ENCODE assay signal across 15 cellular contexts in the genomic region with DNA sequence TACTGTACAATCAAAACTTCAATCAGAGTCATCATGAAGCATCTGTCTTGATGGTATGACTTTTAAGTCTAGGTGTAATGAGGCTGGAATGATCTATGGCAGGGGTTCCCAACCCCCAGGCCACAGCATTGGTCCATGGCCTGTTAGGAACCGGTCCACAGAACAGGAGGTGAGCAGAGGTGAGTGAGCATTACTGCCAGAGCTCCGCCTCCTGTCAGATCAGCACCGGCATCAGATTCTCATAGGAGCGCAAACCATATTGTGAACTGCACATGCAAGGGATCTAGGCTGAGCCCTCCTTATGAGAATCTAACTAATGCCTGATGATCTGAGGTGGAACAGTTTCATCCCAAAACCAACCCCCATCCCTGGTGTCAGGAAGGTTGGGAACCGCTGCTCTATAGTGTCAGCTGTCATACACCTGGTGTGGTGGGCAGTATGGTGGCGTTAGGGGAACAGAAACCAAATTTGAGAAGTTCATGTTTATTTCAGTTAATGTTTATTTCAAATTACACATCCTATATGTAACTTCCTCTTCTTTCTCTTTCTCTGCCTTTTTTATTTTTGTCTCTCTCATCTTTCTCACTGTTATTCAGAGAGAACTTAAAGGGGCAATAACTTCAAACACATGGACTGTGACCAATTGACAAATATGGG.
DNase-seq lines count a peak whose midpoint lies in the region; ATAC-seq and TF ChIP-seq lines count a peak whose summit lies in the region.
"Had no signal": no experiment of that assay in that cellular context is flagged by ENCODE, and none has a peak within 500 bp of the region (broad histone marks: within the 10 kb centered on the region; RNA-seq: fewer than 3 reads in every experiment).

No MANE protein-coding gene starts in this region.

- peak overlapping the region; percentile 20 for H3K4me2 ChIP-seq in fibroblast of lung (ENCODE audit: extremely low read depth, insufficient read depth, low read length)

- no peaks in the 10 kb centered on the region for H3K9me3 ChIP-seq in fibroblast of lung (ENCODE audit: control insufficient read depth, insufficient read depth, low read depth, low read length)
- H3K9me3 ChIP-seq: breast epithelium, mucosa of descending colon, upper lobe of left lung had no signal

- H3K27me3 ChIP-seq in fibroblast of lung (ENCODE audit: control insufficient read depth, insufficient read depth, low read length), result no peaks in the 10 kb centered on the region
- H3K27me3 ChIP-seq: breast epithelium, upper lobe of left lung had no signal

- no peaks in the 10 kb centered on the region for H4K20me1 ChIP-seq in fibroblast of lung (ENCODE audit: control insufficient read depth, extremely low read depth, insufficient read depth, low read length)

- H3K36me3 ChIP-seq in fibroblast of lung (ENCODE audit: control insufficient read depth, insufficient read depth, low read length), result no peaks in the 10 kb centered on the region
- H3K36me3 ChIP-seq: breast epithelium, upper lobe of left lung had no signal

- no peak overlapping the region for H3K4me3 ChIP-seq in fibroblast of lung (replicated peaks in 1 of 4; ENCODE audit: control extremely low read depth in 1 of 4, insufficient read depth in 1 of 4, low read depth in 3 of 4, low read length in 4 of 4)
- H3K4me3 ChIP-seq: breast epithelium, mucosa of descending colon, upper lobe of left lung had no signal

- DNase-seq in fibroblast of lung (ENCODE audit: low read depth in 2 of 2) (no peak), AG08396 (ENCODE audit: low spot score) (no peak), cortex of kidney (lab: John Stamatoyannopoulos, UW) (no peak)
- DNase-seq in effector CD4-positive, alpha-beta T cell, result no peak
- no peak for DNase-seq in stimulated activated naive CD4-positive, alpha-beta T cell (lab: John Stamatoyannopoulos, UW)
- DNase-seq: activated CD4-positive, alpha-beta T cell treated with anti-CD3 and anti-CD28 coated beads, Interleukin-2, amount 10 ng/mL, durations not matched to agents 24 days and 14 days; CD4-positive, CD25-positive, alpha-beta regulatory T cell; mucosa of descending colon; NCI-H1105; NCI-H748 treated with DMSO at 0.1 percent for 48 hours; upper lobe of left lung had no signal

- peak overlapping the region; percentile 33 for H2AFZ ChIP-seq in fibroblast of lung (ENCODE audit: low read length)

- no peak for TF ChIP-seq CTCF in fibroblast of lung (conservative IDR thresholded peaks at IDR 0.05 in 1 of 2, IDR thresholded peaks at IDR 0.05 in 1 of 2; ENCODE audit: low read depth in 1 of 2, low read length in 2 of 2)

- ATAC-seq in GM18499 (IDR thresholded peaks at IDR 0.05; ENCODE audit: insufficient read depth, unreplicated experiment) (peak; percentile 52), GM21526 (IDR thresholded peaks at IDR 0.05; ENCODE audit: low FRiP score, unreplicated experiment) (peak; percentile 86), HG03159 (IDR thresholded peaks at IDR 0.05; ENCODE audit: unreplicated experiment) (peak; percentile 69)
- ATAC-seq: mucosa of descending colon had no signal

- no peak overlapping the region for H3K9ac ChIP-seq in fibroblast of lung (ENCODE audit: insufficient read depth, low read length)

- H3K27ac ChIP-seq in fibroblast of lung (ENCODE audit: insufficient read depth, low read length), result peak overlapping the region; percentile 49
- H3K27ac ChIP-seq: breast epithelium had no signal

- H3K4me1 ChIP-seq in fibroblast of lung (ENCODE audit: control insufficient read depth, extremely low read depth, insufficient read depth, low read length), result peaks cover 13% of the 10 kb centered on the region
- H3K4me1 ChIP-seq: breast epithelium had no signal

- H3K79me2 ChIP-seq in fibroblast of lung (ENCODE audit: control insufficient read depth, insufficient read depth, low read length), result no peaks in the 10 kb centered on the region
